ENCODE assay signal across 8 cellular contexts in the genomic region with DNA sequence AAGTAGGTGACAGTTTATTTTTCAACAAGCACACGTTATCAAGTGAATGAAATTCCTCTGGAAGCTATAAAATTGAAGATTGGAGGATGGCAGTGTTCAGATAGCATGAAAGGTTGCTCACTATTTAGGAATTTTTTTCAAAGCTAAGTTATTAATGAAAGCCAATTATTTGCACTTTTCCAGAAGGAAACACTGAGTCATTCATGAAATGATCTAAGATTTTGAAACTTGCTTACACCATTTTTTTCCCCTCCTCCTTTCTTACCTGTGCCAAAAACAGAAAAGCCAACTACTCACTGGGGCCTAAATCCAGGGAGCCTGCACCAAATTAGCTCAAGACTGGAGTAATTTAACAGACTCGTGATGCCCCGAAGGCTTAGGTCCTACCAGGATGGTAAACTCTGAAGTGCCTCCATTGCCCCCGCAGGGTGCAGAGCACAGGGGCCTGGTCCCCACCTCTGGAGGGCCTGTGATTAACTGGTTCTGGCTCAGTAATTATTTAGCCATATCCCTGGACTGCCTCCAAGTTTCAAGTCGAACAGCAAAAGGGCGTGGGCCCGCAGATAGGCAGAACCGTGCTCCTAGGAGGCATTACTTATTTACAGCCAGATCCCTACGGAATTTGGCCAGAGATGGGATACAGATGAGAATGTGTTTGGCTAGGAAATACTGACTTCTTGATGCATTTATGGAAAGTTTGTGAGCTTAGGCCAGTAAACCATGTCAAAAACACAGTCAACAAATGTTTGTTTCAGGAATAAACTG. TPM values are rescaled to one million over a fixed set of nuclear protein-coding genes. Genes with fewer than 3 reads are reported as not detected.
DNase-seq lines count a peak whose midpoint lies in the region; ATAC-seq and TF ChIP-seq lines count a peak whose summit lies in the region.

No MANE protein-coding gene starts in this region.

- H3K4me1 Mint-ChIP-seq in CD4-positive, alpha-beta T cell (ENCODE audit: low read depth): peaks cover 37% of the 10 kb centered on the region
- peaks cover 23% of the 10 kb centered on the region for H3K4me1 Mint-ChIP-seq in endothelial cell (ENCODE audit: unreplicated experiment)

- H3K9me2 ChIP-seq in SU-DHL-6 (replicated peaks; ENCODE audit: insufficient read depth, low read length): no peaks in the 10 kb centered on the region

- POLR2A ChIA-PET in CD4-positive, alpha-beta T cell (lab: Charles Lee): interaction anchor here (0.9 to 7.4 kb wide), 13 partner anchors 11 to 294 kb away, joined by 3 to 88 read pairs (median 5); partner anchors contain the start of gene ZNF217

- peak overlapping the region; percentile 47 for H3K9ac ChIP-seq in SU-DHL-6 (ENCODE audit: low read length)

- CTCF ChIA-PET in CD4-positive, alpha-beta T cell (lab: Charles Lee): interaction anchor here (0.6 to 2.7 kb wide), 8 partner anchors 11 to 318 kb away, joined by 3 to 13 read pairs (median 4); no protein-coding TSS in a partner anchor

- H3K79me2 ChIP-seq in SU-DHL-6 (ENCODE audit: insufficient read depth, low read length): no peaks in the 10 kb centered on the region

- H2AFZ ChIP-seq in SU-DHL-6 (ENCODE audit: low read depth, low read length, severe bottlenecking): peak overlapping the region; percentile 59

- no peak for TF ChIP-seq CTCF in CD4-positive, alpha-beta T cell (IDR thresholded peaks at IDR 0.05)
- TF ChIP-seq CTCF in SU-DHL-6 (IDR thresholded peaks at IDR 0.05; ENCODE audit: insufficient read depth, low read length, poor library complexity, severe bottlenecking) (no peak), endothelial cell (IDR thresholded peaks at IDR 0.05; ENCODE audit: unreplicated experiment) (no peak)

- peaks cover 37% of the 10 kb centered on the region for H3F3A ChIP-seq in SU-DHL-6 (ENCODE audit: insufficient read depth)

- DNase-seq in CD4-positive, alpha-beta T cell: peak in 1 of 10 experiments; percentile 31
- DNase-seq in endothelial cell (ENCODE audit: low spot score) (no peak), myocyte (ENCODE audit: low read depth) (peak; percentile 53), superior temporal gyrus (ENCODE audit: extremely low spot score) (no peak)

- TF ChIP-seq POLR2A in GM18505 (IDR thresholded peaks at IDR 0.05; ENCODE audit: borderline replicate concordance, extremely low read depth, insufficient read depth, insufficient read length): no peak

- no peaks in the 10 kb centered on the region for H3K36me3 ChIP-seq in SU-DHL-6 (ENCODE audit: low read length)

- peak overlapping the region; percentile 53 for H3K27ac ChIP-seq in CD4-positive, alpha-beta T cell (ENCODE audit: low read depth, low read length)
- H3K27ac ChIP-seq in SU-DHL-6 (ENCODE audit: low read depth, low read length): peak overlapping the region; percentile 79

- H3K27me3 Mint-ChIP-seq in CD4-positive, alpha-beta T cell: no peaks in the 10 kb centered on the region
- H3K27me3 Mint-ChIP-seq in endothelial cell (ENCODE audit: unreplicated experiment): no peaks in the 10 kb centered on the region

- H3K4me3 ChIP-seq in SU-DHL-6 (ENCODE audit: insufficient read depth, low read length, poor library complexity, severe bottlenecking): peak overlapping the region; percentile 10

- H3K27ac Mint-ChIP-seq in CD4-positive, alpha-beta T cell: peak overlapping the region; percentile 92
- peak overlapping the region; percentile 92 for H3K27ac Mint-ChIP-seq in endothelial cell (ENCODE audit: unreplicated experiment)

- peak overlapping the region; percentile 54 for H3K4me2 ChIP-seq in SU-DHL-6 (ENCODE audit: low read depth, low read length, poor library complexity, severe bottlenecking)

- H3K4me3 Mint-ChIP-seq in CD4-positive, alpha-beta T cell: peak overlapping the region; percentile 54
- no peak overlapping the region for H3K4me3 Mint-ChIP-seq in endothelial cell (ENCODE audit: unreplicated experiment)

- H4K20me1 ChIP-seq in SU-DHL-6 (ENCODE audit: low read depth, low read length): no peaks in the 10 kb centered on the region

- no peaks in the 10 kb centered on the region for H3K27me3 ChIP-seq in CD4-positive, alpha-beta T cell (ENCODE audit: control insufficient read depth, insufficient read depth, low read length)
- H3K27me3 ChIP-seq in SU-DHL-6 (ENCODE audit: low read length): no peaks in the 10 kb centered on the region

- H3K9me3 ChIP-seq in CD4-positive, alpha-beta T cell (ENCODE audit: control insufficient read depth, low read length): no peaks in the 10 kb centered on the region
- no peaks in the 10 kb centered on the region for H3K9me3 ChIP-seq in SU-DHL-6 (ENCODE audit: insufficient read depth, low read length)

- no peaks in the 10 kb centered on the region for H3K36me3 Mint-ChIP-seq in CD4-positive, alpha-beta T cell (ENCODE audit: low read depth)
- no peaks in the 10 kb centered on the region for H3K36me3 Mint-ChIP-seq in endothelial cell (ENCODE audit: low read depth, unreplicated experiment)

- peak; percentile 16 for ATAC-seq in CD4-positive, alpha-beta T cell (ENCODE audit: poor library complexity)
- ATAC-seq in HG03565 (IDR thresholded peaks at IDR 0.05; ENCODE audit: unreplicated experiment): peak; percentile 25
- no peak for ATAC-seq in GM21381 (IDR thresholded peaks at IDR 0.05; ENCODE audit: unreplicated experiment)
- no peak for ATAC-seq in GM18505 (IDR thresholded peaks at IDR 0.05; ENCODE audit: unreplicated experiment)

- no peaks in the 10 kb centered on the region for H3K9me3 Mint-ChIP-seq in CD4-positive, alpha-beta T cell
- H3K9me3 Mint-ChIP-seq in endothelial cell (ENCODE audit: unreplicated experiment): no peaks in the 10 kb centered on the region

- intact Hi-C loops in CD4-positive, alpha-beta T cell (cut with DNase I, micrococcal nuclease): loop anchor here (2.0 to 5.0 kb wide), 4 partner anchors 13 to 44 kb away; no protein-coding TSS in a partner anchor

RNA-seq across cellular contexts. Expression of gene ZNF217, which starts 28.0 kb away (rescaled TPM):
- total RNA-seq in CD4-positive, alpha-beta T cell: 10 to 100 TPM; 83.5 to 87.4 TPM
- total RNA-seq in endothelial cell (ENCODE audit: unreplicated experiment) (76.7 TPM), myocyte (19.9 and 25.1 TPM in 2 replicates)
- polyA plus RNA-seq in myocyte (2012): 13.1 TPM

Comparison
In these comparisons a context has a peak if more than half of its experiments do, and no peak if none do; other contexts are left out.
1. ATAC-seq: peak in CD4-positive, alpha-beta T cell (single experiment) and HG03565 (single experiment); none in GM21381 (single experiment) and GM18505 (single experiment).